ENCODE assay signal across 20 cellular contexts in the genomic region with DNA sequence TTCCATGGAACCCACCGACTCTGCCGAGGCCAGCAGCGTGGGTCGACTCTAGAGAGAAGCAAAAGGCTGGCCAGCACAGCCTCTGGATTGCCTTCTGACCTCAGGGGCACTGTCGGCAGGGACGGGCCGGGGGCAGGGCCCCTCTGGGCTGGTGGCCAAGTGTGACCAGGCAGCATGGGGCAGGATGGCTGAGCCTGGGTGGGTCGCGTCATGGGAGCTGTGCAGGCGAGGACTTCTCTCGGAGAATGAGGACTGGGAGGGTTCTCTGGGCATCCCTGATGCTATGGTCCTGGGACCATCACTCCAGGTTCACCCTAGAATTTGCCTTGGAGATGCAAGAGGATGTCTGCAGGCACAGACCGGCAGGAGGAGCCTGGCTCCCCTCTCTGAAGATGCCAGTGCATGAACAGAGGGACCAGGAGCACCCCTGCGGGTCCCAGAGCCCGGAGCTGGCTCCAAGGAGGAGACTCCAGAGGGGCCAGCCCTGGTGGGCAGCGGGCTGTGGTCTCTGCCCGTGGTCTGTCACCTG.
"Had no signal": no experiment of that assay in that cellular context is flagged by ENCODE, and none has a peak within 500 bp of the region (broad histone marks: within the 10 kb centered on the region; RNA-seq: fewer than 3 reads in every experiment).

No MANE protein-coding gene starts in this region.

- H3K36me3 ChIP-seq: cardiac muscle cell, heart left ventricle, neural progenitor cell, right lobe of liver, tibial nerve had no signal

- H3K9me3 ChIP-seq: body of pancreas, right lobe of liver had no signal

- H3K4me1 ChIP-seq: body of pancreas, heart left ventricle, right lobe of liver had no signal

- H3K27ac ChIP-seq: body of pancreas, cardiac muscle cell, heart left ventricle, neural progenitor cell, right lobe of liver, skin epidermis, tibial nerve had no signal

- H2AFZ ChIP-seq: neural progenitor cell had no signal

- DNase-seq: activated CD4-positive, CD25-positive, alpha-beta regulatory T cell; activated CD8-positive, alpha-beta memory T cell treated with anti-CD3 and anti-CD28 coated beads, Interleukin-2, amount 10 ng/mL, durations not matched to agents 7 days and 5 days; activated CD8-positive, alpha-beta T cell treated with anti-CD3 and anti-CD28 coated beads, Interleukin-2, amount 10 ng/mL, durations not matched to agents 7 days and 5 days; activated T-cell treated with anti-CD3 and anti-CD28 coated beads, Interleukin-2, amount 50 U/mL, for 48 hours; body of pancreas; immature natural killer cell; mesenchymal stem cell; natural killer cell; stimulated activated CD4-positive, alpha-beta T cell treated with anti-CD3 and anti-CD28 coated beads, Interleukin-12 subunit alpha, Interleukin-12 subunit beta, amount 100 ng/mL, for 4 hours; stimulated activated CD4-positive, alpha-beta T cell treated with anti-CD3 and anti-CD28 coated beads, Interleukin-4, amount 100 ng/mL, for 1 hour; stimulated activated naive CD8-positive, alpha-beta T cell treated with anti-CD3 and anti-CD28 coated beads, Interleukin-15, amount 100 ng/mL, for 72 hours; T-helper 1 cell had no signal

- ATAC-seq: activated CD4-positive, alpha-beta T cell treated with anti-CD3 and anti-CD28 coated beads for 36 hours; activated CD8-positive, alpha-beta memory T cell treated with anti-CD3 and anti-CD28 coated beads, Interleukin-2, amount 10 ng/mL, durations not matched to agents 7 days and 5 days; activated CD8-positive, alpha-beta T cell treated with anti-CD3 and anti-CD28 coated beads, Interleukin-2, amount 10 ng/mL, durations not matched to agents 7 days and 5 days; activated naive CD4-positive, alpha-beta T cell treated with anti-CD3 and anti-CD28 coated beads, Interleukin-2, amount 50 U/mL, for 72 hours; body of pancreas; natural killer cell had no signal

- H3K27me3 ChIP-seq: body of pancreas, cardiac muscle cell, neural progenitor cell, right lobe of liver, tibial nerve had no signal

- H3K4me3 ChIP-seq: body of pancreas, cardiac muscle cell, heart left ventricle, neural progenitor cell, right lobe of liver, skin epidermis, tibial nerve had no signal
